Comparison of ENCODE assay signal across 34 cellular contexts in genomic region chr12:93158065-93158843, GRCh38.
"Had no signal": no experiment of that assay in that cellular context is flagged by ENCODE, and none has a peak within 500 bp of the region (broad histone marks: within the 10 kb centered on the region; RNA-seq: fewer than 3 reads in every experiment).

No MANE protein-coding gene starts in this region.

- H3K36me3 ChIP-seq: MG63 had no signal

- H3K27me3 ChIP-seq: MG63 had no signal

- H3K4me3 ChIP-seq: MG63 had no signal

- DNase-seq: Karpas-422, Kasumi-1, MG63, MM.1S, MV-4-11, NCI-H1048, NCI-H1092, NCI-H1092 treated with DMSO at 0.1 percent for 48 hours, NCI-H1105, NCI-H1105 treated with DMSO at 0.1 percent for 48 hours, NCI-H1417, NCI-H1417 treated with DMSO at 0.1 percent for 48 hours, NCI-H1436, NCI-H1436 treated with DMSO at 0.1 percent for 48 hours, NCI-H146, NCI-H1694, NCI-H1694 treated with DMSO at 0.1 percent for 48 hours, NCI-H187, NCI-H187 treated with DMSO at 0.1 percent for 48 hours, NCI-H1930, NCI-H2029, NCI-H2029 treated with DMSO at 0.1 percent for 48 hours, NCI-H2081, NCI-H2081 treated with DMSO at 0.1 percent for 48 hours, NCI-H2107, NCI-H2171, NCI-H2171 treated with DMSO at 0.1 percent for 48 hours, NCI-H2227 treated with DMSO at 0.1 percent for 48 hours, NCI-H226, NCI-H345, NCI-H446, NCI-H446 treated with DMSO at 0.1 percent for 48 hours, NCI-H510A, NCI-H510A treated with DMSO at 0.1 percent for 48 hours had no signal
